ENCODE assay signal across 33 cellular contexts in the genomic region with DNA sequence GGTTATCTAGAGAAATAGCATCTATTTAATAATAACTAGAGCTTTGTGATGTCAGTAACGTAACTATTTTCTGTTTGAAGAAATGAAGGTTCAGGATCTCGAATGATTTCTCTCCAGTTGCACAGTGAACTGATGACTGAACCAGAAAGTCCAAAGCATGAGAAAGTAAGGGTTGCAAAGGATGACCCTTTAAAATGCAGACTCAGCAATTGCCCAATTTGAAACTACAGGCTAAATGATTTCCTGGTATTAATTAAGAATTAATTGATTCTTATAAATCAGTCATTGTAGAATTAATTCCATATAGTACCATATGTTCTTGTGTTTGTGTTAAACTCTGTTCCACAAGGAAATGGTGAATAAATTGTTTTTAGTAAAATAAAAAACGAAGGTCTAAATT.
"Had no signal": no experiment of that assay in that cellular context is flagged by ENCODE, and none has a peak within 500 bp of the region (broad histone marks: within the 10 kb centered on the region; RNA-seq: fewer than 3 reads in every experiment).

No MANE protein-coding gene starts in this region.

- H3K4me3 ChIP-seq: ascending aorta, breast epithelium had no signal

- ATAC-seq: activated CD8-positive, alpha-beta memory T cell treated with anti-CD3 and anti-CD28 coated beads, Interleukin-2, amount 10 ng/mL, durations not matched to agents 7 days and 5 days; activated CD8-positive, alpha-beta T cell treated with anti-CD3 and anti-CD28 coated beads, Interleukin-2, amount 10 ng/mL, durations not matched to agents 7 days and 5 days; activated naive CD8-positive, alpha-beta T cell treated with anti-CD3 and anti-CD28 coated beads, Interleukin-2, amount 50 U/mL, for 24 hours had no signal

- H3K27ac Mint-ChIP-seq: activated B cell treated with CpG ODN at 0.5 μM for 24 hours; activated CD4-positive, alpha-beta memory T cell treated with anti-CD3 and anti-CD28 coated beads for 36 hours; activated CD4-positive, alpha-beta T cell treated with anti-CD3 and anti-CD28 coated beads, Interleukin-2, amount 10 ng/mL, durations not matched to agents 24 days and 14 days; activated CD8-positive, alpha-beta memory T cell treated with anti-CD3 and anti-CD28 coated beads, Interleukin-2, amount 10 ng/mL, durations not matched to agents 7 days and 5 days; activated CD8-positive, alpha-beta T cell treated with anti-CD3 and anti-CD28 coated beads, Interleukin-2, amount 10 ng/mL, durations not matched to agents 7 days and 5 days; activated naive CD4-positive, alpha-beta T cell treated with anti-CD3 and anti-CD28 coated beads, Interleukin-2, amount 10 ng/mL, durations not matched to agents 7 days and 5 days; activated naive CD4-positive, alpha-beta T cell treated with anti-CD3 and anti-CD28 coated beads, Interleukin-2, amount 50 U/mL, for 24 hours; activated naive CD8-positive, alpha-beta T cell; activated naive CD8-positive, alpha-beta T cell treated with anti-CD3 and anti-CD28 coated beads, Interleukin-2, amount 10 ng/mL, durations not matched to agents 7 days and 5 days; activated naive CD8-positive, alpha-beta T cell treated with anti-CD3 and anti-CD28 coated beads, Interleukin-2, amount 50 U/mL, for 24 hours; activated T-cell treated with anti-CD3 and anti-CD28 coated beads, Interleukin-2, amount 50 U/mL, for 24 hours; activated T-helper 2 cell treated with anti-CD3 and anti-CD28 coated beads, Interferon-gamma antibody, Interleukin-2, Interleukin-4, amounts not matched to agents 10 μg/mL and 5 μg/mL and 100 μg/mL, durations not matched to agents 14 hours and 24 hours and 36 hours; T-helper 1 cell treated with Interleukin-12 subunit alpha and Interleukin-12 subunit beta and Interleukin-4 antibody, amounts not matched to agents 30 μg/mL and 1 μg/mL, for 36 hours; T-helper 2 cell treated with Interferon-gamma antibody and Interleukin-4, amounts not matched to agents 5 μg/mL and 100 μg/mL, for 36 hours had no signal

- H3K36me3 ChIP-seq: ascending aorta, brain microvascular endothelial cell, breast epithelium had no signal

- FAIRE-seq: TTC549 had no signal

- H3K27ac ChIP-seq: brain microvascular endothelial cell had no signal

- H3K27me3 ChIP-seq: ascending aorta, brain microvascular endothelial cell, breast epithelium had no signal

- H3K9me3 Mint-ChIP-seq: activated B cell treated with CpG ODN at 0.5 μM for 24 hours; activated CD4-positive, alpha-beta memory T cell treated with anti-CD3 and anti-CD28 coated beads for 36 hours; activated CD4-positive, alpha-beta T cell treated with anti-CD3 and anti-CD28 coated beads, Interleukin-2, amount 10 ng/mL, durations not matched to agents 24 days and 14 days; activated naive CD4-positive, alpha-beta T cell treated with anti-CD3 and anti-CD28 coated beads, Interleukin-2, amount 10 ng/mL, durations not matched to agents 7 days and 5 days; activated naive CD4-positive, alpha-beta T cell treated with anti-CD3 and anti-CD28 coated beads, Interleukin-2, amount 50 U/mL, for 24 hours; activated naive CD8-positive, alpha-beta T cell treated with anti-CD3 and anti-CD28 coated beads, Interleukin-2, amount 10 ng/mL, durations not matched to agents 7 days and 5 days; activated naive CD8-positive, alpha-beta T cell treated with anti-CD3 and anti-CD28 coated beads, Interleukin-2, amount 50 U/mL, for 24 hours; activated T-cell treated with anti-CD3 and anti-CD28 coated beads, Interleukin-2, amount 50 U/mL, for 24 hours; activated T-helper 2 cell treated with anti-CD3 and anti-CD28 coated beads, Interferon-gamma antibody, Interleukin-2, Interleukin-4, amounts not matched to agents 10 μg/mL and 5 μg/mL and 100 μg/mL, durations not matched to agents 14 hours and 24 hours and 36 hours; T-helper 1 cell treated with Interleukin-12 subunit alpha and Interleukin-12 subunit beta and Interleukin-4 antibody, amounts not matched to agents 30 μg/mL and 1 μg/mL, for 36 hours; T-helper 2 cell treated with Interferon-gamma antibody and Interleukin-4, amounts not matched to agents 5 μg/mL and 100 μg/mL, for 36 hours had no signal

- H3K36me3 Mint-ChIP-seq: activated CD8-positive, alpha-beta memory T cell treated with anti-CD3 and anti-CD28 coated beads, Interleukin-2, amount 10 ng/mL, durations not matched to agents 7 days and 5 days; activated naive CD4-positive, alpha-beta T cell treated with anti-CD3 and anti-CD28 coated beads, Interleukin-2, amount 10 ng/mL, durations not matched to agents 7 days and 5 days; activated naive CD4-positive, alpha-beta T cell treated with anti-CD3 and anti-CD28 coated beads, Interleukin-2, amount 50 U/mL, for 24 hours; activated naive CD8-positive, alpha-beta T cell; activated naive CD8-positive, alpha-beta T cell treated with anti-CD3 and anti-CD28 coated beads, Interleukin-2, amount 10 ng/mL, durations not matched to agents 7 days and 5 days had no signal

- H3K4me3 Mint-ChIP-seq: activated B cell treated with CpG ODN at 0.5 μM for 24 hours; activated CD4-positive, alpha-beta memory T cell treated with anti-CD3 and anti-CD28 coated beads for 36 hours; activated CD4-positive, alpha-beta T cell treated with anti-CD3 and anti-CD28 coated beads, Interleukin-2, amount 10 ng/mL, durations not matched to agents 24 days and 14 days; activated CD8-positive, alpha-beta memory T cell treated with anti-CD3 and anti-CD28 coated beads, Interleukin-2, amount 10 ng/mL, durations not matched to agents 7 days and 5 days; activated CD8-positive, alpha-beta T cell treated with anti-CD3 and anti-CD28 coated beads, Interleukin-2, amount 10 ng/mL, durations not matched to agents 7 days and 5 days; activated naive CD4-positive, alpha-beta T cell treated with anti-CD3 and anti-CD28 coated beads, Interleukin-2, amount 10 ng/mL, durations not matched to agents 7 days and 5 days; activated naive CD4-positive, alpha-beta T cell treated with anti-CD3 and anti-CD28 coated beads, Interleukin-2, amount 50 U/mL, for 24 hours; activated naive CD8-positive, alpha-beta T cell; activated naive CD8-positive, alpha-beta T cell treated with anti-CD3 and anti-CD28 coated beads, Interleukin-2, amount 10 ng/mL, durations not matched to agents 7 days and 5 days; activated naive CD8-positive, alpha-beta T cell treated with anti-CD3 and anti-CD28 coated beads, Interleukin-2, amount 50 U/mL, for 24 hours; activated T-cell treated with anti-CD3 and anti-CD28 coated beads, Interleukin-2, amount 50 U/mL, for 24 hours; T-helper 1 cell treated with Interleukin-12 subunit alpha and Interleukin-12 subunit beta and Interleukin-4 antibody, amounts not matched to agents 30 μg/mL and 1 μg/mL, for 36 hours; T-helper 2 cell treated with Interferon-gamma antibody and Interleukin-4, amounts not matched to agents 5 μg/mL and 100 μg/mL, for 36 hours had no signal

- H3K9me3 ChIP-seq: ascending aorta, breast epithelium had no signal

- H3K4me1 Mint-ChIP-seq: activated B cell treated with CpG ODN at 0.5 μM for 24 hours; activated CD4-positive, alpha-beta T cell treated with anti-CD3 and anti-CD28 coated beads, Interleukin-2, amount 10 ng/mL, durations not matched to agents 24 days and 14 days; activated naive CD4-positive, alpha-beta T cell treated with anti-CD3 and anti-CD28 coated beads, Interleukin-2, amount 10 ng/mL, durations not matched to agents 7 days and 5 days; activated naive CD4-positive, alpha-beta T cell treated with anti-CD3 and anti-CD28 coated beads, Interleukin-2, amount 50 U/mL, for 24 hours; activated naive CD8-positive, alpha-beta T cell treated with anti-CD3 and anti-CD28 coated beads, Interleukin-2, amount 10 ng/mL, durations not matched to agents 7 days and 5 days; activated naive CD8-positive, alpha-beta T cell treated with anti-CD3 and anti-CD28 coated beads, Interleukin-2, amount 50 U/mL, for 24 hours had no signal

- DNase-seq: activated B cell treated with CpG ODN at 0.5 μM for 24 hours; activated CD4-positive, alpha-beta memory T cell treated with anti-CD3 and anti-CD28 coated beads for 36 hours; activated CD4-positive, alpha-beta T cell treated with anti-CD3 and anti-CD28 coated beads for 4 hours; activated CD4-positive, alpha-beta T cell treated with anti-CD3 and anti-CD28 coated beads, Interleukin-2, amount 10 ng/mL, durations not matched to agents 24 days and 14 days; activated CD4-positive, alpha-beta T cell treated with anti-CD3 and anti-CD28 coated beads, Interleukin-2, amount 50 U/mL, for 1 hour; activated CD4-positive, alpha-beta T cell treated with anti-CD3 and anti-CD28 coated beads, Interleukin-2, amount 50 U/mL, for 4 hours; activated CD4-positive, CD25-positive, alpha-beta regulatory T cell treated with anti-CD3 and anti-CD28 coated beads, Interleukin-2, amount 50 U/mL, for 72 hours; activated CD8-positive, alpha-beta memory T cell treated with anti-CD3 and anti-CD28 coated beads for 24 hours; activated CD8-positive, alpha-beta memory T cell treated with anti-CD3 and anti-CD28 coated beads, Interleukin-2, amount 10 ng/mL, durations not matched to agents 7 days and 5 days; activated CD8-positive, alpha-beta memory T cell treated with anti-CD3 and anti-CD28 coated beads, Interleukin-2, amount 50 U/mL, for 48 hours; activated CD8-positive, alpha-beta T cell treated with anti-CD3 and anti-CD28 coated beads, Interleukin-2, amount 10 ng/mL, durations not matched to agents 7 days and 5 days; activated effector memory CD4-positive, alpha-beta T cell treated with Interleukin-2 at 50 U/mL for 16 hours; activated gamma-delta T cell; activated naive CD4-positive, alpha-beta T cell treated with anti-CD3 and anti-CD28 coated beads, Interleukin-2, amount 10 ng/mL, durations not matched to agents 7 days and 5 days; activated naive CD4-positive, alpha-beta T cell treated with Interleukin-2 at 50 U/mL for 16 hours; activated naive CD8-positive, alpha-beta T cell treated with anti-CD3 and anti-CD28 coated beads, Interleukin-2, amount 10 ng/mL, durations not matched to agents 7 days and 5 days; activated naive CD8-positive, alpha-beta T cell treated with anti-CD3 and anti-CD28 coated beads, Interleukin-2, amount 50 U/mL, for 24 hours; activated T-cell treated with anti-CD3 and anti-CD28 coated beads, Interleukin-2, amount 50 U/mL, for 24 hours; activated T-cell treated with anti-CD3 and anti-CD28 coated beads, Interleukin-2, amount 50 U/mL, for 48 hours; amygdala; anterior cingulate cortex; brain microvascular endothelial cell; central memory CD4-positive, alpha-beta T cell; T-helper 2 cell; T-helper 9 cell had no signal

- H3K27me3 Mint-ChIP-seq: activated CD4-positive, alpha-beta memory T cell treated with anti-CD3 and anti-CD28 coated beads for 36 hours; activated CD8-positive, alpha-beta memory T cell treated with anti-CD3 and anti-CD28 coated beads, Interleukin-2, amount 10 ng/mL, durations not matched to agents 7 days and 5 days; activated naive CD8-positive, alpha-beta T cell; activated naive CD8-positive, alpha-beta T cell treated with anti-CD3 and anti-CD28 coated beads, Interleukin-2, amount 10 ng/mL, durations not matched to agents 7 days and 5 days; activated naive CD8-positive, alpha-beta T cell treated with anti-CD3 and anti-CD28 coated beads, Interleukin-2, amount 50 U/mL, for 24 hours; activated T-cell treated with anti-CD3 and anti-CD28 coated beads, Interleukin-2, amount 50 U/mL, for 24 hours had no signal
